Comparison of ENCODE assay signal across 10 cellular contexts in the genomic region with DNA sequence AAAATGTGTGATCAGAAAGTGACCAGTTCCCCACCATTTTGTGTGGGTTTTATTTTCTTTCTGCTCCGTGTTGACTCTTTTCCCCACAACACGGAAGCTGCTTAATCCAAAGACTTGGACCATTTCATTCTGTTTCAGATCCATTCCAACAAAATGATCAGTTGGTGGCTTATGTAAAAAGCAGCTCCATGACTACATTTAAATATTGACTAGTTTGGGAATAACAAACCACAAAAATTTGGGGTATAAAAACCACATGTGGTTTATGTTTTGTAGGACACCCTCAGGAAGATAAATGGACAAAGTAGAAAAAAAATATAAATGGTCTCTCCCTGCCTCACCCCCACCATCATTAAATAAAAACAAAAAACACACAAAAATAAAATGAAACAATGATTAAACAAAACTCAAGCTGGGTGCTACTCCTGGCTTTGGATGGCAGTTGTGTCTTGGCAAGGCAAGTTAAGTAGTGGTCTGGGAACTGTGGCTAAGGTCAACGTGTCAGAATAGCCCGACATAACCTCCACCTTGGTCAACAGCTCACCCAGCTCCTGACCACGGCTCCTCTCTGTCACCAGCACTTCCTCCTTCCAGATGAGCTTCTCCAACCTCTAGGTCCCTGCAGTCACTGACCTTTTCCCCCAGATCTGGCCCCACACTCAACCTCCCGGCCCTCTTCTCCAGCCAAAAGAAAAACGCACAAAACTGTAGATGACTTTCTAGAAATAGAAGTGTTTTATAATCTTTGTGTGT. TPM values are rescaled to one million over a fixed set of nuclear protein-coding genes. Genes with fewer than 3 reads are reported as not detected.
DNase-seq lines count a peak whose midpoint lies in the region; ATAC-seq and TF ChIP-seq lines count a peak whose summit lies in the region.
"Had no signal": no experiment of that assay in that cellular context is flagged by ENCODE, and none has a peak within 500 bp of the region (broad histone marks: within the 10 kb centered on the region; RNA-seq: fewer than 3 reads in every experiment).

No MANE protein-coding gene starts in this region.

- H3K36me3 Mint-ChIP-seq in activated CD8-positive, alpha-beta memory T cell treated with anti-CD3 and anti-CD28 coated beads, Interleukin-2, amount 10 ng/mL, durations not matched to agents 7 days and 5 days: peaks cover 48% of the 10 kb centered on the region
- peaks cover 70% of the 10 kb centered on the region for H3K36me3 Mint-ChIP-seq in dendritic cell treated with granulocyte-macrophage colony-stimulating factor and Interleukin-4, amounts not matched to agents 40 ng/mL and 50 ng/mL, for 4 days (ENCODE audit: low read depth)

- H3K9me3 Mint-ChIP-seq in activated CD8-positive, alpha-beta memory T cell treated with anti-CD3 and anti-CD28 coated beads, Interleukin-2, amount 10 ng/mL, durations not matched to agents 7 days and 5 days (ENCODE audit: low read depth): no peaks in the 10 kb centered on the region
- no peaks in the 10 kb centered on the region for H3K9me3 Mint-ChIP-seq in dendritic cell treated with granulocyte-macrophage colony-stimulating factor and Interleukin-4, amounts not matched to agents 40 ng/mL and 50 ng/mL, for 4 days

- peak; percentile 28 for ATAC-seq in activated CD8-positive, alpha-beta memory T cell treated with anti-CD3 and anti-CD28 coated beads, Interleukin-2, amount 10 ng/mL, durations not matched to agents 7 days and 5 days

- H3K4me3 Mint-ChIP-seq in activated CD8-positive, alpha-beta memory T cell treated with anti-CD3 and anti-CD28 coated beads, Interleukin-2, amount 10 ng/mL, durations not matched to agents 7 days and 5 days: peak overlapping the region; percentile 54
- no peak overlapping the region for H3K4me3 Mint-ChIP-seq in dendritic cell treated with granulocyte-macrophage colony-stimulating factor and Interleukin-4, amounts not matched to agents 40 ng/mL and 50 ng/mL, for 4 days

- H3K27ac ChIP-seq in thyroid gland: peak overlapping the region in 2 of 3 donors; percentile 8 to 17
- H3K27ac ChIP-seq: WERI-Rb-1 had no signal

- no peaks in the 10 kb centered on the region for H3K27me3 Mint-ChIP-seq in activated CD8-positive, alpha-beta memory T cell treated with anti-CD3 and anti-CD28 coated beads, Interleukin-2, amount 10 ng/mL, durations not matched to agents 7 days and 5 days
- no peaks in the 10 kb centered on the region for H3K27me3 Mint-ChIP-seq in dendritic cell treated with granulocyte-macrophage colony-stimulating factor and Interleukin-4, amounts not matched to agents 40 ng/mL and 50 ng/mL, for 4 days

- H3K27ac Mint-ChIP-seq in activated CD8-positive, alpha-beta memory T cell treated with anti-CD3 and anti-CD28 coated beads, Interleukin-2, amount 10 ng/mL, durations not matched to agents 7 days and 5 days: peak overlapping the region; percentile 92
- peak overlapping the region; percentile 48 for H3K27ac Mint-ChIP-seq in dendritic cell treated with granulocyte-macrophage colony-stimulating factor and Interleukin-4, amounts not matched to agents 40 ng/mL and 50 ng/mL, for 4 days

- 58 to 72% methylated on average over 7 of the region's 7 CpGs for WGBS in thyroid gland, 2 donors

- no peaks in the 10 kb centered on the region for H3K27me3 ChIP-seq in thyroid gland

- TF ChIP-seq CTCF in thyroid gland (IDR thresholded peaks at IDR 0.05): no peak

- H3K4me3 ChIP-seq in thyroid gland (replicated peaks in 1 of 3): no peak overlapping the region

- peaks cover 32 to 53% of the 10 kb centered on the region in 2 donors for H3K4me1 ChIP-seq in thyroid gland

- intact Hi-C loops in dendritic cell treated with granulocyte-macrophage colony-stimulating factor and Interleukin-4, amounts not matched to agents 40 ng/mL and 50 ng/mL, for 4 days (cut with micrococcal nuclease): no loop called here
- intact Hi-C loops in thyroid gland (cut with DNase I) (no loop called here), head of caudate nucleus (cut with DNase I) (no loop called here)

- CTCF ChIA-PET in activated CD8-positive, alpha-beta memory T cell treated with anti-CD3 and anti-CD28 coated beads, Interleukin-2, amount 10 ng/mL, durations not matched to agents 7 days and 5 days (lab: Charles Lee): interaction anchor here (0.9 to 10.4 kb wide), 11 partner anchors 7 to 147 kb away, joined by 3 to 122 read pairs (median 9); partner anchors contain the start of gene WIPF1

- DNase-seq in activated CD8-positive, alpha-beta memory T cell treated with anti-CD3 and anti-CD28 coated beads, Interleukin-2, amount 10 ng/mL, durations not matched to agents 7 days and 5 days: peak; percentile 69
- no peak for DNase-seq in activated CD8-positive, alpha-beta memory T cell treated with anti-CD3 and anti-CD28 coated beads, Interleukin-2, amount 50 U/mL, for 4 hours
- DNase-seq in MV-4-11 (lab: John Stamatoyannopoulos, UW): peak; percentile 79
- no peak for DNase-seq in thyroid gland
- no peak for DNase-seq in NCI-H524 (lab: John Stamatoyannopoulos, UW)
- DNase-seq in head of caudate nucleus: no peak
- no peak for DNase-seq in kidney glomerular epithelial cell (lab: John Stamatoyannopoulos, UW)
- DNase-seq: retina, WERI-Rb-1 had no signal

- no peaks in the 10 kb centered on the region for H3K9me3 ChIP-seq in thyroid gland

- H3K4me1 Mint-ChIP-seq in activated CD8-positive, alpha-beta memory T cell treated with anti-CD3 and anti-CD28 coated beads, Interleukin-2, amount 10 ng/mL, durations not matched to agents 7 days and 5 days: peaks cover 90% of the 10 kb centered on the region
- peaks cover 66% of the 10 kb centered on the region for H3K4me1 Mint-ChIP-seq in dendritic cell treated with granulocyte-macrophage colony-stimulating factor and Interleukin-4, amounts not matched to agents 40 ng/mL and 50 ng/mL, for 4 days (ENCODE audit: low read depth)

- TF ChIP-seq POLR2A in thyroid gland (IDR thresholded peaks at IDR 0.05): no peak

- no peaks in the 10 kb centered on the region for H3K36me3 ChIP-seq in thyroid gland
- H3K36me3 ChIP-seq: WERI-Rb-1 had no signal

RNA-seq across cellular contexts. Expression of gene WIPF1, which starts 12.8 kb away (rescaled TPM):
- total RNA-seq in activated CD8-positive, alpha-beta memory T cell treated with anti-CD3 and anti-CD28 coated beads, Interleukin-2, amount 10 ng/mL, durations not matched to agents 7 days and 5 days: 100 to 1,000 TPM; 465 to 588 TPM
- total RNA-seq in thyroid gland: 10 to 100 TPM; 15.2 to 32.7 (median 21.3) TPM

Comparison
In these comparisons a context has a peak if more than half of its experiments do, and no peak if none do; other contexts are left out.
1. DNase-seq: peak in activated CD8-positive, alpha-beta memory T cell treated with anti-CD3 and anti-CD28 coated beads, Interleukin-2, amount 10 ng/mL, durations not matched to agents 7 days and 5 days (single experiment) and MV-4-11 (single experiment); none in activated CD8-positive, alpha-beta memory T cell treated with anti-CD3 and anti-CD28 coated beads, Interleukin-2, amount 50 U/mL, for 4 hours (single experiment), thyroid gland (0 of 2), NCI-H524 (0 of 2), head of caudate nucleus (0 of 42) and kidney glomerular epithelial cell (single experiment).
2. RNA of gene WIPF1, which starts 12.8 kb away (total RNA-seq): 465 to 588 TPM in activated CD8-positive, alpha-beta memory T cell treated with anti-CD3 and anti-CD28 coated beads, Interleukin-2, amount 10 ng/mL, durations not matched to agents 7 days and 5 days; 15.2 to 32.7 TPM in thyroid gland; every median in the first group is over 10 times any median in the second.